15 cellular contexts compared by ENCODE assay signal in genomic region chr18:32420084-32420483, GRCh38. TPM values are rescaled to one million over a fixed set of nuclear protein-coding genes. Genes with fewer than 3 reads are reported as not detected.
"Had no signal": no experiment of that assay in that cellular context is flagged by ENCODE, and none has a peak within 500 bp of the region (broad histone marks: within the 10 kb centered on the region; RNA-seq: fewer than 3 reads in every experiment).

No MANE protein-coding gene starts in this region.

- DNase-seq: activated CD4-positive, alpha-beta T cell treated with anti-CD3 and anti-CD28 coated beads for 1 hour; activated CD4-positive, alpha-beta T cell treated with anti-CD3 and anti-CD28 coated beads, Interleukin-2, amount 50 U/mL, for 48 hours; activated naive CD4-positive, alpha-beta T cell treated with anti-CD3 and anti-CD28 coated beads, Interleukin-2, amount 10 ng/mL, durations not matched to agents 7 days and 5 days; islet precursor cell; left lung; mesenchymal stem cell; occipital lobe; stimulated activated CD4-positive, alpha-beta T cell treated with anti-CD3 and anti-CD28 coated beads, Interleukin-1b, Interleukin-23, amount 100 ng/mL, for 48 hours; stomach; T-helper 9 cell; testis; upper lobe of left lung had no signal

- H3K4me3 Mint-ChIP-seq: activated naive CD4-positive, alpha-beta T cell treated with anti-CD3 and anti-CD28 coated beads, Interleukin-2, amount 10 ng/mL, durations not matched to agents 7 days and 5 days; natural killer cell treated with Interleukin-12 subunit alpha and Interleukin-12 subunit beta and Interleukin-15 and Interleukin-18, amount 100 ng/mL, for 72 hours had no signal

- H3K9me3 Mint-ChIP-seq: activated naive CD4-positive, alpha-beta T cell treated with anti-CD3 and anti-CD28 coated beads, Interleukin-2, amount 10 ng/mL, durations not matched to agents 7 days and 5 days had no signal

- H3K4me3 ChIP-seq: gastroesophageal sphincter, hepatocyte, left lung, stomach, testis, upper lobe of left lung had no signal

- H3K4me1 Mint-ChIP-seq: activated naive CD4-positive, alpha-beta T cell treated with anti-CD3 and anti-CD28 coated beads, Interleukin-2, amount 10 ng/mL, durations not matched to agents 7 days and 5 days had no signal

- H3K27me3 Mint-ChIP-seq: activated naive CD4-positive, alpha-beta T cell treated with anti-CD3 and anti-CD28 coated beads, Interleukin-2, amount 10 ng/mL, durations not matched to agents 7 days and 5 days had no signal

- ATAC-seq: gastroesophageal sphincter; left lung; natural killer cell treated with Interleukin-12 subunit alpha and Interleukin-12 subunit beta and Interleukin-15 and Interleukin-18, amount 100 ng/mL, for 72 hours had no signal

- H3K27ac Mint-ChIP-seq: activated naive CD4-positive, alpha-beta T cell treated with anti-CD3 and anti-CD28 coated beads, Interleukin-2, amount 10 ng/mL, durations not matched to agents 7 days and 5 days; natural killer cell treated with Interleukin-12 subunit alpha and Interleukin-12 subunit beta and Interleukin-15 and Interleukin-18, amount 100 ng/mL, for 72 hours had no signal

- H3K36me3 Mint-ChIP-seq: activated naive CD4-positive, alpha-beta T cell treated with anti-CD3 and anti-CD28 coated beads, Interleukin-2, amount 10 ng/mL, durations not matched to agents 7 days and 5 days; natural killer cell treated with Interleukin-12 subunit alpha and Interleukin-12 subunit beta and Interleukin-15 and Interleukin-18, amount 100 ng/mL, for 72 hours had no signal

RNA-seq across cellular contexts. Expression of gene GAREM1, which starts 50.6 kb away (rescaled TPM):
- total RNA-seq: natural killer cell treated with Interleukin-12 subunit alpha and Interleukin-12 subunit beta and Interleukin-15 and Interleukin-18, amount 100 ng/mL, for 72 hours had no signal
